8 cellular contexts compared by ENCODE assay signal in the genomic region with DNA sequence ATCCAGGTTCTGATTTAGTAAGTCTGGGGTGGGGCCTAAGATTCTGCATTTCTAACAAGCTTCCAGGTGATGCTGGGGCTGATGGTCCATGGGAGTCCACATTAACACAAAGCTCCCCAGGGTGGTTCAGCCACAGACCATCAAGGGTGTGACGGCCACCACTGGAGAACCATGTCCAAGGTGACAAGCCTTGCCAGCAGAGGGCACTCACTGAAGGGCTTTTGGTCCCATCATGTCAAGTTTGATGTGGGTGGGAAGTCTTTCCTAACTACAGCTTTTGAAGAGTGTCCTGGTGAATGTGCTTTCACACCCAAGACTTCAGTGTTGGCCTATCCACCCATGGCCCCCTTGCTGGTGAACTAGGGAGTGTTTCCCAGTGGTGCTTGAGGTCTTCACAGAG.
DNase-seq lines count a peak whose midpoint lies in the region; ATAC-seq lines count a peak whose summit lies in the region.

No MANE protein-coding gene starts in this region.

- H3K36me3 ChIP-seq in MG63: no peaks in the 10 kb centered on the region

- H3K27me3 ChIP-seq in MG63: peaks cover 3% of the 10 kb centered on the region; the same call in 1 of the 2 replicates

- DNase-seq in G401 (ENCODE audit: low spot score) (peak; percentile 7), MG63 (peak; percentile 47), glomerular visceral epithelial cell (ENCODE audit: extremely low spot score) (peak; percentile 54), NCI-H2107 (lab: John Stamatoyannopoulos, UW) (no peak), NCI-H526 treated with DMSO at 0.1 percent for 48 hours (lab: John Stamatoyannopoulos, UW) (no peak)
- DNase-seq in activated CD8-positive, alpha-beta memory T cell treated with anti-CD3 and anti-CD28 coated beads for 24 hours: peak; percentile 60
- DNase-seq in stimulated activated CD8-positive, alpha-beta memory T cell treated with anti-CD3 and anti-CD28 coated beads, Interleukin-2, amount 100 ng/mL, for 48 hours (ENCODE audit: low read depth in 2 of 2): peak; percentile 25 to 27

- H3K4me3 ChIP-seq in MG63: no peak overlapping the region

- H3K9me3 ChIP-seq in MG63: no peaks in the 10 kb centered on the region

- in situ Hi-C loops in G401 (cut with HindIII; ENCODE audit: low sequenced_read_pairs): no loop called here

- no peak for ATAC-seq in HG03442 (IDR thresholded peaks at IDR 0.05; ENCODE audit: unreplicated experiment)

Comparison
In these comparisons a context has a peak if more than half of its experiments do, and no peak if none do; other contexts are left out.
1. DNase-seq: peak in G401 (single experiment), MG63 (single experiment), activated CD8-positive, alpha-beta memory T cell treated with anti-CD3 and anti-CD28 coated beads for 24 hours (single experiment), glomerular visceral epithelial cell (single experiment) and stimulated activated CD8-positive, alpha-beta memory T cell treated with anti-CD3 and anti-CD28 coated beads, Interleukin-2, amount 100 ng/mL, for 48 hours (2 of 2); none in NCI-H2107 (single experiment) and NCI-H526 treated with DMSO at 0.1 percent for 48 hours (single experiment).